Comparison of ENCODE assay signal across 12 cellular contexts in the genomic region with DNA sequence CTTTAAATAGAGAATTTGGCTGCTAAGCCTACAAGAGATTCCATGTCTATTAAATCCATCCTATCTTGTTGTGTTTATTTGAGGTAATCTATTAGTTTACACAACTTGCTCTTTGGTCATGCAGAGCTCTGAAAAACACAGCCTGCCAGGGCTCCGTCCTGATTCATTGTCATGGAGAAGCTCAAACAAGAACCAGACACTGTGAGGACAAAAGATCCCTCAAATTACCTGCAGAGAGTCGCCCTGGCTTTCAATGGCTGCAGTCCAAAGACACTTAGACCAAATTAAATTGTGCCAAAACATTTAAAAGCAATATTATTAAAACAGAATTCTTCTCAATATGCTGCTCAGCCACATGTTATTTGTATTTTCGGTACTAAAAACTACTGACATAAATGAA.
DNase-seq lines count a peak whose midpoint lies in the region; ATAC-seq and TF ChIP-seq lines count a peak whose summit lies in the region.
"Had no signal": no experiment of that assay in that cellular context is flagged by ENCODE, and none has a peak within 500 bp of the region (broad histone marks: within the 10 kb centered on the region; RNA-seq: fewer than 3 reads in every experiment).

No MANE protein-coding gene starts in this region.

- ATAC-seq in left lobe of liver (peak; percentile 31), HG03139 (IDR thresholded peaks at IDR 0.05; ENCODE audit: unreplicated experiment) (no peak), GM21447 (IDR thresholded peaks at IDR 0.05; ENCODE audit: unreplicated experiment) (no peak)

- intact Hi-C loops in CD4-positive, alpha-beta memory T cell (cut with micrococcal nuclease) = no loop called here

- H3K27ac ChIP-seq in CD4-positive, alpha-beta memory T cell (ENCODE audit: low read depth, low read length) = no peak overlapping the region

- H3K4me1 Mint-ChIP-seq in CD4-positive, alpha-beta memory T cell = no peaks in the 10 kb centered on the region

- no peaks in the 10 kb centered on the region for H3K27me3 ChIP-seq in CD4-positive, alpha-beta memory T cell (ENCODE audit: insufficient read depth, low read length)

- no peak overlapping the region for H3K27ac Mint-ChIP-seq in CD4-positive, alpha-beta memory T cell

- no peak overlapping the region for H3K4me3 Mint-ChIP-seq in CD4-positive, alpha-beta memory T cell

- H3K36me3 ChIP-seq in CD4-positive, alpha-beta memory T cell (ENCODE audit: insufficient read depth, low read length) = no peaks in the 10 kb centered on the region

- peaks cover 2 to 17% (median 9%) of the 10 kb centered on the region in 8 donors for H3K9me3 Mint-ChIP-seq in CD4-positive, alpha-beta memory T cell

- POLR2A ChIA-PET in CD4-positive, alpha-beta memory T cell (lab: Charles Lee; ENCODE audit: partially characterized antibody) = no interaction called here

- H3K9me3 ChIP-seq in CD4-positive, alpha-beta memory T cell (ENCODE audit: control insufficient read depth in 1 of 2, low read length in 2 of 2) = no peaks in the 10 kb centered on the region

- no peaks in the 10 kb centered on the region for H3K4me1 ChIP-seq in CD4-positive, alpha-beta memory T cell (ENCODE audit: insufficient read depth, low read length)

- DNase-seq in HCEC 1CT (peak; percentile 36), NCI-H345 treated with DMSO at 0.1 percent for 48 hours (lab: John Stamatoyannopoulos, UW; ENCODE audit: unreplicated experiment) (peak; percentile 63), choroid plexus epithelial cell (ENCODE audit: low read depth) (peak; percentile 14), left lobe of liver (ENCODE audit: low spot score) (no peak), NCI-H2196 treated with DMSO at 0.1 percent for 48 hours (lab: John Stamatoyannopoulos, UW; ENCODE audit: unreplicated experiment) (no peak)
- no peak for DNase-seq in CD4-positive, alpha-beta memory T cell
- DNase-seq: activated CD4-positive, alpha-beta T cell treated with anti-CD3 and anti-CD28 coated beads for 4 hours; amygdala; GF-D8; nucleus accumbens had no signal

- CTCF ChIA-PET in CD4-positive, alpha-beta memory T cell (lab: Charles Lee; ENCODE audit: partially characterized antibody) = no interaction called here

- H3K36me3 Mint-ChIP-seq in CD4-positive, alpha-beta memory T cell = no peaks in the 10 kb centered on the region

- TF ChIP-seq CTCF in choroid plexus epithelial cell (conservative IDR thresholded peaks at IDR 0.05; ENCODE audit: low read depth, low read length) = no peak

- H3K4me3 ChIP-seq in choroid plexus epithelial cell (ENCODE audit: low read depth, low read length) = no peak overlapping the region
- H3K4me3 ChIP-seq in CD4-positive, alpha-beta memory T cell (ENCODE audit: low read length in 2 of 2) = no peak overlapping the region

- H3K27me3 Mint-ChIP-seq in CD4-positive, alpha-beta memory T cell = no peaks in the 10 kb centered on the region

Comparison
In these comparisons a context has a peak if more than half of its experiments do, and no peak if none do; other contexts are left out.
1. DNase-seq: peak in HCEC 1CT (single experiment), NCI-H345 treated with DMSO at 0.1 percent for 48 hours (single experiment) and choroid plexus epithelial cell (single experiment); none in left lobe of liver (single experiment), CD4-positive, alpha-beta memory T cell (0 of 5) and NCI-H2196 treated with DMSO at 0.1 percent for 48 hours (single experiment).